8 cellular contexts compared by ENCODE assay signal in the genomic region with DNA sequence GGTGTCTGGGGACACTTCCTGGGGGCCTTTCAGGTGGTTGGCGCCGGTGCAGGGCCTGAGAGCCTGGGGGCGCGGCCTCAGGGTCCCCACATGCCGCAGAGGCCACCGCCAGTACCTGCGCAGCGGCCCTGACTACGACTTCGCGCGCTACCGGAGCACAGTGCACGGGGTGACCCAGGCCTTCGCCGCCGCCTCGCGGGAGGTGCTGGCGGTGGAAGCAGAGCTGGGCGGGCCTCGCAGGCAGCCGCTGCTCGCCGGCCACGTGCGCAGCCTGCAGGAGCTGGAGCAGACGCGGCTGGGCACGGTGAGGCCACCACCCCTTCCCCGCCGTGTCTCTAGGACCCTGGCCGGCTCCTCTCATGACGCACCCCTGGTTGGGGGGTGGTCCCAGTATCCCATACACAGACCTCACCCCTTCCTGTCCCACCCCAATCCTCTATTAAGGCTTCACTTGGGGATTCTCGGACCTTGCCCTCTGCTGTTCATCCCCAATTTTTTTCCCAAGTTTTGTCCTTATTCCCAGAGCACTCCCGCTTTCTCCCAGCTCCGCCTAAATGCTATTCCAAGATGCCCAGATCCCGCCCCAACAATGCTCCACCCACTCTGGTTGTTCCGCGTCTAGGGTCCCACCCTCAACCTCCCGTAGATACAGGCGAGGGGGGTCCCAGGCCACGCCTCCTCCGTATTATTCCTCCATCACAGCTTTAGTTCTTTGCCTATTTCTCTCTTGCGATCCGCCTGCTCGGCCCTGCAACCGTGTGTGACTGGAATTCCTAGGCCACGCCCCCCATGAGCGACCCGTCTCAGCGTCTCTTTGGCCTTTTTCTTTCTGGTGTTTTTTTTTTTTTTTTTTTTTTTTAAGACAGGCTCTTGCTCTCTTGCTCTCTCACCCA. TPM values are rescaled to one million over a fixed set of nuclear protein-coding genes. Genes with fewer than 3 reads are reported as not detected.
DNase-seq lines count a peak whose midpoint lies in the region; ATAC-seq and TF ChIP-seq lines count a peak whose summit lies in the region.

No MANE protein-coding gene starts in this region.

- H3K27me3 ChIP-seq in esophagus muscularis mucosa (no peaks in the 10 kb centered on the region), testis (no peaks in the 10 kb centered on the region)

- peaks cover 21 to 46% (median 39%) of the 10 kb centered on the region in 4 donors for H3K4me1 ChIP-seq in esophagus muscularis mucosa
- H3K4me1 ChIP-seq in testis = peaks cover 20% of the 10 kb centered on the region

- ATAC-seq in GM18873 (IDR thresholded peaks at IDR 0.05; ENCODE audit: low FRiP score, unreplicated experiment) (peak; percentile 26), HG03159 (IDR thresholded peaks at IDR 0.05; ENCODE audit: unreplicated experiment) (peak; percentile 29)

- WGBS in esophagus muscularis mucosa = 22% methylated on average over 25 of the region's 52 CpGs
- WGBS in testis, 2 donors = 15 to 19% methylated on average over 29 to 52 of the region's 52 CpGs

- no peaks in the 10 kb centered on the region for H3K9me3 ChIP-seq in esophagus muscularis mucosa
- no peaks in the 10 kb centered on the region for H3K9me3 ChIP-seq in testis

- H3K4me3 ChIP-seq in esophagus muscularis mucosa (peak overlapping the region; percentile 68 to 96 (median 86)), testis (peak overlapping the region; percentile 74 to 75)

- H3K36me3 ChIP-seq in esophagus muscularis mucosa (peaks cover 0 to 20% (median 8%) of the 10 kb centered on the region in 4 donors), testis (ENCODE audit: low read depth, missing control alignments) (no peaks in the 10 kb centered on the region)

- intact Hi-C loops in esophagus muscularis mucosa (cut with DNase I) = loop anchor here (5.0 kb wide), 3 partner anchors 88 to 258 kb away; a partner anchor contains a TSS
- intact Hi-C loops in testis (cut with DNase I; ENCODE audit: low total_unique reads) = loop anchor here (10.0 kb wide), 2 partner anchors 95 to 255 kb away; a partner anchor contains a TSS

- TF ChIP-seq EP300 in esophagus muscularis mucosa (IDR thresholded peaks at IDR 0.05) = no peak

- H3K27ac ChIP-seq in esophagus muscularis mucosa (replicated peaks in 1 of 4) (peak overlapping the region; percentile 78 to 89 (median 86)), testis (peak overlapping the region; percentile 35 to 76)

- TF ChIP-seq CTCF in esophagus muscularis mucosa (IDR thresholded peaks at IDR 0.05) = peak in 2 of 3 experiments; percentile 36 to 41
- peak in 2 of 3 experiments; percentile 10 to 20 for TF ChIP-seq CTCF in testis (IDR thresholded peaks at IDR 0.05)

- no peak for TF ChIP-seq POLR2A in esophagus muscularis mucosa (IDR thresholded peaks at IDR 0.05; ENCODE audit: low read depth)
- TF ChIP-seq POLR2A in testis (IDR thresholded peaks at IDR 0.05) = no peak

- DNase-seq in AML-193 (lab: John Stamatoyannopoulos, UW) (peak; percentile 43 to 47), NCI-H69 (lab: John Stamatoyannopoulos, UW) (peak; percentile 92), esophagus muscularis mucosa (ENCODE audit: extremely low spot score) (no peak), myocyte (ENCODE audit: low read depth) (peak; percentile 50), testis (peak; percentile 71)
- peak; percentile 29 for DNase-seq in activated CD8-positive, alpha-beta memory T cell treated with anti-CD3 and anti-CD28 coated beads, Interleukin-2, amount 50 U/mL, for 1 hour (ENCODE audit: extremely low read depth)

RNA-seq across cellular contexts. Expression of a gene that starts 1.0 kb away (rescaled TPM):
- total RNA-seq in esophagus muscularis mucosa (10 to 100 TPM; 56.1 to 77.7 (median 67.0) TPM), myocyte (64.0 and 76.1 TPM in 2 replicates), testis (10 to 100 TPM; 44.3 to 58.7 TPM)
- polyA plus RNA-seq in myocyte (2012) = 72.7 TPM
- polyA plus RNA-seq in testis (ENCODE audit: insufficient read depth, low read depth, low replicate concordance) = 14.5 TPM

RNA-seq across cellular contexts. Expression of a gene that starts 17.0 kb away (rescaled TPM):
- total RNA-seq in esophagus muscularis mucosa = 100 to 1,000 TPM in 1 of 4 donors, 10 to 100 TPM in 3; 41.5 to 153 (median 59.6) TPM
- total RNA-seq in myocyte = 0.11 TPM in 1 of 2 replicates, not detected in the other
- 195 TPM for polyA plus RNA-seq in myocyte (2012)
- 1 to 10 TPM; 4.3 to 5.3 TPM for total RNA-seq in testis
- 8.7 TPM for polyA plus RNA-seq in testis (ENCODE audit: insufficient read depth, low read depth, low replicate concordance)

RNA-seq across cellular contexts. Expression of a gene that starts 18.0 kb away (rescaled TPM):
- 100 to 1,000 TPM; 560 to 800 (median 665) TPM for total RNA-seq in esophagus muscularis mucosa
- total RNA-seq in myocyte = 567 and 699 TPM in 2 replicates
- 1,550 TPM for polyA plus RNA-seq in myocyte (2012)
- 100 to 1,000 TPM; 475 to 508 TPM for total RNA-seq in testis
- polyA plus RNA-seq in testis (ENCODE audit: insufficient read depth, low read depth, low replicate concordance) = 1,038 TPM

RNA-seq across cellular contexts. Expression of a gene that starts 23.0 kb away (rescaled TPM):
- total RNA-seq in esophagus muscularis mucosa (1 to 10 TPM; 2.4 to 3.6 (median 2.8) TPM), myocyte (0.64 TPM in 1 of 2 replicates, not detected in the other), testis (1 to 10 TPM; 4.3 to 7.0 TPM)
- polyA plus RNA-seq in myocyte (2012) = 19.2 TPM
- 4.5 TPM for polyA plus RNA-seq in testis (ENCODE audit: insufficient read depth, low read depth, low replicate concordance)

RNA-seq across cellular contexts. Expression of a gene that starts 32.0 kb away (rescaled TPM):
- total RNA-seq in esophagus muscularis mucosa (100 to 1,000 TPM; 129 to 155 (median 149) TPM), myocyte (75.0 and 82.4 TPM in 2 replicates), testis (100 to 1,000 TPM; 124 to 133 TPM)
- polyA plus RNA-seq in myocyte (2012) = 107 TPM
- polyA plus RNA-seq in testis (ENCODE audit: insufficient read depth, low read depth, low replicate concordance) = 163 TPM

Comparison
In these comparisons a context has a peak if more than half of its experiments do, and no peak if none do; other contexts are left out.
1. RNA of a gene that starts 17.0 kb away (total RNA-seq): 41.5 to 153 TPM in esophagus muscularis mucosa; 4.3 to 5.3 TPM in testis and 0.11 TPM in myocyte; every median in the first group is over 4 times any median in the second.